Comparison of ENCODE assay signal across 7 cellular contexts in the genomic region with DNA sequence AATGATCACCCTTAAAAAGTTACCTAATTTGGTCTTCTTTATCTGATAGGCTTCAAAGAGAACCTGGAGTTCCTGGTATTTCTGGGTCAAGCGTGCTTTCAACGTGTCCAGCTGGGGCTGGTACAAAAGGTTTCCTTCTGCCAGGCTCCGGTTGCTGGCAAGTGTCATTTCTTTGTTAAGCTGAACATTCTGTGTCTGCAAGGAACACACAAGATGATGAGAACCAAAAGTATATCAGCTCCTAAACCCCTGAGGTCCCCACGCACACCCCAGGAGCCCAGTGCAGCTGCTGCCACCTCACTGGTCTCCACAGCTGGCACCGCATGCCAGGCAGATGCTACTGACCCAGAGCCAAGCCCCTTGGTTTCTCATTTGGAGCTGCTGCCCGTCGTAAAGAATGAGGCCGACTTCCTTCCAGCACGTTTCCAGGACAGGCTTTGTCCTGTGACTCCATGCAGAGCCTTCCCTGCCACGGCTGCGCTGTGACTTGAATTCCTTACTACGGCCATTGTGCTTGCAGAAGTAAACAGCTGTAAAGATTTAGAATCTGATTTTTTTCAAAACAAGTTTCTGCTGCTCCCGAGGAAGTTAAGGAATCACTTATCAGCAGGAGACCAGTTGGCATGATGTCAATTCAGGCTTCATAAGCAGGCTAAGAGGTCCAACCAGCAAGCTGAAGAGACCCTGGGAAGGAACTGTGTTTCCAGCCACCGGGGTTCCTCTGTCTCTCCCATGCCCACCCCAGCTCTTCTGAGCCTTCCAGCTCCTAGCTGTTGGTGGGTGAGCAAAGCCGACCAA. TPM values are rescaled to one million over a fixed set of nuclear protein-coding genes. Genes with fewer than 3 reads are reported as not detected.
DNase-seq lines count a peak whose midpoint lies in the region; ATAC-seq and TF ChIP-seq lines count a peak whose summit lies in the region.

No MANE protein-coding gene starts in this region.

- DNase-seq in HFFc6, result peak; percentile 36
- DNase-seq in activated naive CD8-positive, alpha-beta T cell treated with anti-CD3 and anti-CD28 coated beads for 36 hours, result no peak
- no peak for DNase-seq in immature natural killer cell
- no peak for DNase-seq in stimulated activated naive CD8-positive, alpha-beta T cell treated with anti-CD3 and anti-CD28 coated beads, Interleukin-15, amount 100 ng/mL, for 72 hours
- no peak for DNase-seq in LoVo (ENCODE audit: low spot score)

- H3K27me3 Mint-ChIP-seq in HFFc6 (ENCODE audit: insufficient read depth), result no peaks in the 10 kb centered on the region
- no peaks in the 10 kb centered on the region for H3K27me3 Mint-ChIP-seq in activated naive CD8-positive, alpha-beta T cell treated with anti-CD3 and anti-CD28 coated beads for 36 hours
- H3K27me3 Mint-ChIP-seq in immature natural killer cell (ENCODE audit: low read depth in 3 of 3), result peaks cover 9 to 27% (median 14%) of the 10 kb centered on the region in 3 donors
- H3K27me3 Mint-ChIP-seq in stimulated activated naive CD8-positive, alpha-beta T cell treated with anti-CD3 and anti-CD28 coated beads, Interleukin-15, amount 100 ng/mL, for 72 hours, result no peaks in the 10 kb centered on the region

- peak; percentile 1 for ATAC-seq in stimulated activated naive CD8-positive, alpha-beta T cell treated with anti-CD3 and anti-CD28 coated beads, Interleukin-15, amount 100 ng/mL, for 72 hours
- ATAC-seq in HG03159 (IDR thresholded peaks at IDR 0.05; ENCODE audit: unreplicated experiment) (no peak), GM19324 (IDR thresholded peaks at IDR 0.05; ENCODE audit: low FRiP score, unreplicated experiment) (no peak)

- TF ChIP-seq CTCF in HFFc6 (IDR thresholded peaks at IDR 0.05), result no peak

- H3K9me3 Mint-ChIP-seq in HFFc6, result no peaks in the 10 kb centered on the region
- no peaks in the 10 kb centered on the region for H3K9me3 Mint-ChIP-seq in activated naive CD8-positive, alpha-beta T cell treated with anti-CD3 and anti-CD28 coated beads for 36 hours
- H3K9me3 Mint-ChIP-seq in immature natural killer cell, result no peaks in the 10 kb centered on the region
- H3K9me3 Mint-ChIP-seq in stimulated activated naive CD8-positive, alpha-beta T cell treated with anti-CD3 and anti-CD28 coated beads, Interleukin-15, amount 100 ng/mL, for 72 hours, result no peaks in the 10 kb centered on the region

- H3K4me1 Mint-ChIP-seq in HFFc6 (ENCODE audit: low read depth) (peaks cover 53% of the 10 kb centered on the region), immature natural killer cell (peaks cover 75% of the 10 kb centered on the region in 2 donors)
- H3K4me1 Mint-ChIP-seq in activated naive CD8-positive, alpha-beta T cell treated with anti-CD3 and anti-CD28 coated beads for 36 hours, result peaks cover 56% of the 10 kb centered on the region
- peaks cover 59% of the 10 kb centered on the region for H3K4me1 Mint-ChIP-seq in stimulated activated naive CD8-positive, alpha-beta T cell treated with anti-CD3 and anti-CD28 coated beads, Interleukin-15, amount 100 ng/mL, for 72 hours

- H3K36me3 Mint-ChIP-seq in HFFc6 (ENCODE audit: low read depth) (peaks cover 18% of the 10 kb centered on the region), immature natural killer cell (peaks cover 6 to 26% (median 9%) of the 10 kb centered on the region in 3 donors)
- peaks cover 28% of the 10 kb centered on the region for H3K36me3 Mint-ChIP-seq in activated naive CD8-positive, alpha-beta T cell treated with anti-CD3 and anti-CD28 coated beads for 36 hours

- peak overlapping the region; percentile 97 for H3K27ac Mint-ChIP-seq in HFFc6
- H3K27ac Mint-ChIP-seq in activated naive CD8-positive, alpha-beta T cell treated with anti-CD3 and anti-CD28 coated beads for 36 hours, result peak overlapping the region; percentile 76
- H3K27ac Mint-ChIP-seq in immature natural killer cell, result peak overlapping the region; percentile 87 to 97 (median 96)
- H3K27ac Mint-ChIP-seq in stimulated activated naive CD8-positive, alpha-beta T cell treated with anti-CD3 and anti-CD28 coated beads, Interleukin-15, amount 100 ng/mL, for 72 hours, result peak overlapping the region in 1 of 2 donors; percentile 38

- H3K4me3 Mint-ChIP-seq in HFFc6, result peak overlapping the region; percentile 92
- peak overlapping the region; percentile 63 for H3K4me3 Mint-ChIP-seq in activated naive CD8-positive, alpha-beta T cell treated with anti-CD3 and anti-CD28 coated beads for 36 hours
- H3K4me3 Mint-ChIP-seq in immature natural killer cell, result peak overlapping the region; percentile 83 to 99 (median 86)
- peak overlapping the region; percentile 75 for H3K4me3 Mint-ChIP-seq in stimulated activated naive CD8-positive, alpha-beta T cell treated with anti-CD3 and anti-CD28 coated beads, Interleukin-15, amount 100 ng/mL, for 72 hours

RNA-seq across cellular contexts. Expression of a gene that starts 24.9 kb away (rescaled TPM):
- total RNA-seq in HFFc6 (2021; fragmentation: NEBNext Ultra II Directional; extraction: Animal tissue kit (Norgen Biotek cat#: 25700)), result 10 to 100 TPM; 26.4 to 33.1 (median 28.1) TPM
- 10 to 100 TPM; 27.0 to 28.2 TPM for total RNA-seq in activated naive CD8-positive, alpha-beta T cell treated with anti-CD3 and anti-CD28 coated beads for 36 hours
- 10 to 100 TPM; 39.5 to 70.1 (median 43.6) TPM for polyA plus RNA-seq in immature natural killer cell

RNA-seq across cellular contexts. Expression of a gene that starts 35.8 kb away (rescaled TPM):
- total RNA-seq in HFFc6 (2021; fragmentation: NEBNext Ultra II Directional; extraction: Animal tissue kit (Norgen Biotek cat#: 25700)), result 1 to 10 TPM; 6.7 to 9.8 (median 8.4) TPM
- 10 to 100 TPM; 24.2 to 24.8 TPM for total RNA-seq in activated naive CD8-positive, alpha-beta T cell treated with anti-CD3 and anti-CD28 coated beads for 36 hours
- polyA plus RNA-seq in immature natural killer cell, result 10 to 100 TPM in 1 of 3 donors, 1 to 10 TPM in 2; 4.4 to 14.6 (median 5.1) TPM
